8 cellular contexts compared by ENCODE assay signal in genomic region chr4:1082215-1083182, GRCh38. TPM values are rescaled to one million over a fixed set of nuclear protein-coding genes. Genes with fewer than 3 reads are reported as not detected.
DNase-seq lines count a peak whose midpoint lies in the region; ATAC-seq, FAIRE-seq and TF ChIP-seq lines count a peak whose summit lies in the region.

No MANE protein-coding gene starts in this region.

- ATAC-seq in HepG2 = peak; percentile 63
- no peak for ATAC-seq in GM21619 (IDR thresholded peaks at IDR 0.05; ENCODE audit: unreplicated experiment)
- ATAC-seq in GM19023 (IDR thresholded peaks at IDR 0.05; ENCODE audit: unreplicated experiment) = no peak

- intact Hi-C loops in HepG2 (cut with micrococcal nuclease; ENCODE audit: unreplicated experiment) = no loop called here

- no peaks in the 10 kb centered on the region for H4K20me1 ChIP-seq in HepG2 (ENCODE audit: insufficient read depth, low read length)

- POLR2A ChIA-PET in HepG2 (lab: Yijun Ruan, JAX) = interaction anchor here (0.7 kb wide), 1 partner anchor 90 kb away, joined by 3 read pairs; the partner anchor contains the start of gene SLC26A1

- H3K9ac ChIP-seq in HepG2 (ENCODE audit: insufficient read depth, low read depth, low read length) = no peak overlapping the region

- H3K4me1 ChIP-seq in HepG2 (ENCODE audit: insufficient read depth, low read length) = peaks cover 14% of the 10 kb centered on the region; the same call in 1 of the 2 replicates

- in situ Hi-C loops in astrocyte of the cerebellum (cut with HindIII; ENCODE audit: low sequenced_read_pairs) = no loop called here
- in situ Hi-C loops in HepG2 (cut with HindIII; ENCODE audit: extremely low pct_ligation_motif_present, low pct_unique_long_range_greater_than_20kb) = no loop called here

- DNase-seq in AG10803 (ENCODE audit: low read depth) (peak; percentile 85), MG63 (peak; percentile 91), astrocyte of the cerebellum (ENCODE audit: low read depth) (peak; percentile 24), HepG2 (ENCODE audit: low spot score) (no peak), NCI-H524 (lab: John Stamatoyannopoulos, UW) (no peak)
- no peak for DNase-seq in stimulated activated CD4-positive, alpha-beta T cell treated with anti-CD3 and anti-CD28 coated beads, Interleukin-4, amount 100 ng/mL, for 4 hours

- no peak for TF ChIP-seq RAD21 in HepG2 (CRISPR knock-in tag; IDR thresholded peaks at IDR 0.05)

- H3K36me3 ChIP-seq in MG63 (no peaks in the 10 kb centered on the region), HepG2 (replicated peaks in 1 of 2; ENCODE audit: control insufficient read depth in 1 of 2, insufficient read depth in 2 of 2, low read length in 2 of 2) (no peaks in the 10 kb centered on the region)

- H3K9me3 ChIP-seq in MG63 = no peaks in the 10 kb centered on the region
- H3K9me3 ChIP-seq in HepG2 (ENCODE audit: low read length) = no peaks in the 10 kb centered on the region

- no peaks in the 10 kb centered on the region for H3K79me2 ChIP-seq in HepG2 (ENCODE audit: insufficient read depth, low read length)

- TF ChIP-seq CTCF in AG10803 (conservative IDR thresholded peaks at IDR 0.05; ENCODE audit: low read length) = no peak
- no peak for TF ChIP-seq CTCF in astrocyte of the cerebellum (IDR thresholded peaks at IDR 0.05; ENCODE audit: low read depth, low read length, missing control alignments)
- no peak for TF ChIP-seq CTCF in HepG2 (CRISPR knock-in tag; IDR thresholded peaks at IDR 0.05)

- no peak for TF ChIP-seq EP300 in HepG2 (IDR thresholded peaks at IDR 0.05; ENCODE audit: low read depth in 2 of 2, low read length in 2 of 2)
- TF ChIP-seq EP300 in HepG2 (CRISPR knock-in tag; IDR thresholded peaks at IDR 0.05; ENCODE audit: borderline replicate concordance) = no peak

- no peak for TF ChIP-seq POLR2A in HepG2 (IDR thresholded peaks at IDR 0.05; ENCODE audit: insufficient read depth in 1 of 2, low read depth in 2 of 2, low read length in 2 of 2)

- H3K27me3 ChIP-seq in MG63 = no peaks in the 10 kb centered on the region
- H3K27me3 ChIP-seq in HepG2 (ENCODE audit: control insufficient read depth in 1 of 2, insufficient read depth in 2 of 2, low read length in 2 of 2) = peaks cover 5 to 73% of the 10 kb centered on the region in 2 experiments

- 24% methylated on average over 25 of the region's 29 CpGs for WGBS in HepG2 (ENCODE audit: low lambda C conversion rate)

- no TSS peak for BruUV-seq in HepG2 (replicated peaks; lab: Mats Ljungman, UMichigan)

- H2AFZ ChIP-seq in HepG2 (ENCODE audit: low read length) = no peak overlapping the region

- CTCF ChIA-PET in HepG2 (lab: Yijun Ruan, JAX; ENCODE audit: low intra/inter-chr PET ratio, low total read pairs) = no interaction called here

- H3K4me3 ChIP-seq in AG10803 (ENCODE audit: low read length) = no peak overlapping the region
- no peak overlapping the region for H3K4me3 ChIP-seq in MG63
- H3K4me3 ChIP-seq in astrocyte of the cerebellum (ENCODE audit: low read depth, low read length) = no peak overlapping the region
- H3K4me3 ChIP-seq in HepG2 (replicated peaks in 1 of 3; ENCODE audit: insufficient read depth in 1 of 3, low read depth in 2 of 3, low read length in 3 of 3) = no peak overlapping the region

- no peak for FAIRE-seq in HepG2 (lab: Jason Lieb, UNC)

- no peak overlapping the region for H3K27ac ChIP-seq in HepG2 (ENCODE audit: extremely low read length, insufficient read depth, low read length)

- peak overlapping the region; percentile 26; the same call in 1 of the 2 replicates for H3K4me2 ChIP-seq in HepG2 (ENCODE audit: low read depth, low read length)

TF ChIP-seq in HepG2, 621 proteins besides CTCF, POLR2A, EP300 and RAD21:
- TF ChIP-seq SAP130 (CRISPR knock-in tag; IDR thresholded peaks at IDR 0.05; ENCODE audit: low read depth) (no peak), PBX3 (CRISPR knock-in tag; IDR thresholded peaks at IDR 0.05; ENCODE audit: borderline replicate concordance) (no peak), HNRNPL (IDR thresholded peaks at IDR 0.05; ENCODE audit: low read depth, low read length) (peak; percentile 92), HIC2 (CRISPR knock-in tag; IDR thresholded peaks at IDR 0.05; ENCODE audit: low read depth) (peak; percentile 38; the same call in 1 of the 2 replicates), FOSL2 (CRISPR knock-in tag; IDR thresholded peaks at IDR 0.05) (peak; percentile 88), CEBPG (CRISPR knock-in tag; IDR thresholded peaks at IDR 0.05) (peak; percentile 47; the same call in 1 of the 2 replicates), FOXA1 (IDR thresholded peaks at IDR 0.05) (no peak), FOXA1 (CRISPR knock-in tag; IDR thresholded peaks at IDR 0.05) (0 out of 2 replicates have a peak, but pooled peaks have one; percentile 17), MTA1 (CRISPR knock-in tag; IDR thresholded peaks at IDR 0.05; ENCODE audit: borderline replicate concordance) (0 out of 2 replicates have a peak, but pooled peaks have one; percentile 28), KDM5B (CRISPR knock-in tag; IDR thresholded peaks at IDR 0.05; ENCODE audit: borderline replicate concordance) (no peak), CEBPB (IDR thresholded peaks at IDR 0.05; ENCODE audit: borderline replicate concordance, low read depth, low read length) (peak; percentile 93)
- TF ChIP-seq, protein P1, sequence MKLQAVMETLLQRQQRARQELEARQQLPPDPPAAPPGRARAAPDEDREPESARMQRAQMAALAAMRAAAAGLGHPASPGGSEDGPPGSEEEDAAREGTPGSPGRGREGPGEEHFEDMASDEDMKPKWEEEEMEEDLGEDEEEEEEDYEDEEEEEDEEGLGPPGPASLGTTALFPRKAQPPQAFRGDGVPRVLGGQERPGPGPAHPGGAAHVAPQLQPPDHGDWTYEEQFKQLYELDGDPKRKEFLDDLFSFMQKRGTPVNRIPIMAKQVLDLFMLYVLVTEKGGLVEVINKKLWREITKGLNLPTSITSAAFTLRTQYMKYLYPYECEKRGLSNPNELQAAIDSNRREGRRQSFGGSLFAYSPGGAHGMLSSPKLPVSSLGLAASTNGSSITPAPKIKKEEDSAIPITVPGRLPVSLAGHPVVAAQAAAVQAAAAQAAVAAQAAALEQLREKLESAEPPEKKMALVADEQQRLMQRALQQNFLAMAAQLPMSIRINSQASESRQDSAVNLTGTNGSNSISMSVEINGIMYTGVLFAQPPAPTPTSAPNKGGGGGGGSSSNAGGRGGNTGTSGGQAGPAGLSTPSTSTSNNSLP (IDR thresholded peaks at IDR 0.05; ENCODE audit: low read depth, low read length) = no peak

RNA-seq across cellular contexts. Expression of gene RNF212, which starts 30.9 kb away (rescaled TPM):
- total RNA-seq in MG63 (2014; rRNA removed; shearing (Covaris generic); ENCODE audit: low replicate concordance) = not detected in 2 replicates
- total RNA-seq in HepG2 (2016; rRNA removed; fragmentation: Illumina TruSeq; extraction: Trizol) = not detected in 2 replicates
- total RNA-seq in HepG2 (2016; cell fraction: cytosol; rRNA removed; fragmentation: Illumina TruSeq; extraction: Trizol; ENCODE audit: low read depth) = not detected in 2 replicates
- total RNA-seq in HepG2 (2016; cell fraction: insoluble cytoplasmic fraction; rRNA removed; fragmentation: Illumina TruSeq; extraction: Trizol) = not detected in 2 replicates
- not detected in 2 replicates for total RNA-seq in HepG2 (2016; cell fraction: membrane; rRNA removed; fragmentation: Illumina TruSeq; extraction: Trizol)
- total RNA-seq in HepG2 (2016; cell fraction: nucleus; rRNA removed; fragmentation: Illumina TruSeq; extraction: Trizol) = not detected in 2 replicates
- polyA plus RNA-seq in HepG2 (2011; rRNA removed) = not detected in 2 replicates
- polyA plus RNA-seq in HepG2 (2011; cell fraction: cytosol; rRNA removed) = not detected in 2 replicates
- polyA plus RNA-seq in HepG2 (2011; cell fraction: nucleus; rRNA removed) = not detected in 2 replicates
- polyA plus RNA-seq in HepG2 (2012) = not detected in 2 replicates
- polyA plus RNA-seq in HepG2 (2016; cell fraction: cytosol; fragmentation: Illumina TruSeq; extraction: Trizol; ENCODE audit: low read depth) = not detected in 2 replicates
- polyA plus RNA-seq in HepG2 (2016; cell fraction: insoluble cytoplasmic fraction; fragmentation: Illumina TruSeq; extraction: Trizol; ENCODE audit: low read depth) = not detected in 2 replicates
- polyA plus RNA-seq in HepG2 (2016; cell fraction: membrane; fragmentation: Illumina TruSeq; extraction: Trizol; ENCODE audit: low read depth) = not detected in 2 replicates
- not detected in 2 replicates for polyA plus RNA-seq in HepG2 (2016; cell fraction: nucleus; fragmentation: Illumina TruSeq; extraction: Trizol; ENCODE audit: insufficient read depth, low read depth)
- 8.3 TPM in 1 of 2 replicates, not detected in the other for polyA minus RNA-seq in HepG2 (2011; rRNA and poly(A)+ RNA removed; ENCODE audit: low replicate concordance)
- 0.59 TPM in 1 of 2 replicates, not detected in the other for polyA minus RNA-seq in HepG2 (2011; cell fraction: cytosol; rRNA and poly(A)+ RNA removed)
- polyA minus RNA-seq in HepG2 (2011; cell fraction: nucleus; rRNA and poly(A)+ RNA removed) = not detected in 2 replicates

Comparison
In these comparisons a context has a peak if more than half of its experiments do, and no peak if none do; other contexts are left out.
1. DNase-seq: peak in AG10803 (single experiment), MG63 (single experiment) and astrocyte of the cerebellum (single experiment); none in HepG2 (single experiment), stimulated activated CD4-positive, alpha-beta T cell treated with anti-CD3 and anti-CD28 coated beads, Interleukin-4, amount 100 ng/mL, for 4 hours (0 of 2) and NCI-H524 (0 of 2).